In the genomic region with DNA sequence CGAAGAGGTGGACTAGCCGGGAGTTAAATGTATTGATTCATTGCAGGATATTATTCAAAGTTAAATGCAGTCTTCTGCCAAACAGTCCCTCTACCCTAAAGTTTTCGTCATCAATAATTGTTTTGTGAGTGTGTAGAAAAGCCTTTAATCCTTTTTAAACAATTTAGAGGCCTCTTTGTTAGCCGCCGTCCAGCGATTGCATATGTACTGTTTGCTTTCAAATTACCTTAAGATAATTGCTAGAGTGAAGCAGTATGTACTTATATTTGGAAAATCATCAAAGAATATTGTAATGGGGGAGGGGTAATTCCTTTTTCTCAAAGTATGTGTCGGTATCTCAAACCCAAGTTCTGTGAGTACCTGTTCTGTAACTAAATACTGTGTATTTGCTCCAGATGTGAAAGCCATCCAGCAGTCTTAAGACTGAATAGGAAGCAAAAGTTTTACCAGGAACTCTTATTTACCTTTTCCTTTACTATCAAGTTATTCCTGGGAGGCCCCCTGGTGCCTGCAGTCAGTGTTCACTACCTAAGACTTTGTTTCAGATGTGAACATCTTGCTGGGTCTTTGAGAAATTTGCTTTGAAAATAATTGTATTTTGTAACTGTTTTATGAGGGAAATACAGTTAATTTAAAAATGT, we compare ENCODE assay signal across 8 cellular contexts. TPM values are rescaled to one million over a fixed set of nuclear protein-coding genes. Genes with fewer than 3 reads are reported as not detected.
DNase-seq lines count a peak whose midpoint lies in the region; ATAC-seq and TF ChIP-seq lines count a peak whose summit lies in the region.

No MANE protein-coding gene starts in this region.

- peaks cover 0 to 3% (median 0%) of the 10 kb centered on the region in 11 donors for H3K9me3 Mint-ChIP-seq in naive thymus-derived CD4-positive, alpha-beta T cell

- peaks cover 0 to 3% (median 0%) of the 10 kb centered on the region in 9 donors for H3K36me3 ChIP-seq in heart left ventricle
- peaks cover 0 to 1% (median 0%) of the 10 kb centered on the region in 3 donors for H3K36me3 ChIP-seq in esophagus squamous epithelium
- H3K36me3 ChIP-seq in naive thymus-derived CD4-positive, alpha-beta T cell (ENCODE audit: control insufficient read depth in 2 of 3, insufficient read depth in 3 of 3, low read length in 3 of 3) = peaks cover 0 to 9% (median 0%) of the 10 kb centered on the region in 3 experiments
- H3K36me3 ChIP-seq in thyroid gland = no peaks in the 10 kb centered on the region

- no peaks in the 10 kb centered on the region for H3K27me3 Mint-ChIP-seq in naive thymus-derived CD4-positive, alpha-beta T cell

- H3K27ac Mint-ChIP-seq in naive thymus-derived CD4-positive, alpha-beta T cell = peak overlapping the region; percentile 93 to 99 (median 97)

- peak in 4 of 5 donors; percentile 37 to 68 (median 60) for DNase-seq in heart left ventricle
- no peak for DNase-seq in Right ventricle myocardium superior
- peak; percentile 24 for DNase-seq in NCI-H446 treated with DMSO at 0.1 percent for 48 hours (lab: John Stamatoyannopoulos, UW)
- DNase-seq in activated T-cell treated with anti-CD3 and anti-CD28 coated beads for 1 hour (ENCODE audit: low read depth) = peak; percentile 48
- no peak for DNase-seq in esophagus squamous epithelium (lab: John Stamatoyannopoulos, UW)
- DNase-seq in naive thymus-derived CD4-positive, alpha-beta T cell = peak in 8 of 9 donors; percentile 34 to 56 (median 46)
- peak; percentile 70 to 82 for DNase-seq in thyroid gland
- DNase-seq in SKM-1 (lab: John Stamatoyannopoulos, UW; ENCODE audit: unreplicated experiment) = no peak

- 1 to 2% (median 1%) methylated on average over 7 of the region's 7 CpGs for WGBS in heart left ventricle, 4 donors
- WGBS in esophagus squamous epithelium, 2 donors = 0% methylated on average over 7 of the region's 7 CpGs
- 0 to 2% methylated on average over 7 of the region's 7 CpGs for WGBS in thyroid gland, 2 donors

- intact Hi-C loops in heart left ventricle (cut with DNase I) (loop anchor here in 9 of 10 donors (1.0 to 10.0 kb wide), 13 partner anchors 66 to 188 kb away; no protein-coding TSS in a partner anchor), Right ventricle myocardium superior (cut with DNase I) (loop anchor here (5.0 to 10.0 kb wide), 3 partner anchors 71 to 161 kb away; no protein-coding TSS in a partner anchor), esophagus squamous epithelium (cut with DNase I) (loop anchor here (10.0 kb wide), 1 partner anchor 88 kb away; no protein-coding TSS in a partner anchor), thyroid gland (cut with DNase I) (no loop called here)
- intact Hi-C loops in naive thymus-derived CD4-positive, alpha-beta T cell (cut with micrococcal nuclease) = loop anchor here (1.0 to 10.0 kb wide), 11 partner anchors 20 to 1681 kb away; a partner anchor contains a TSS

- no peaks in the 10 kb centered on the region for H3K27me3 ChIP-seq in heart left ventricle
- H3K27me3 ChIP-seq in esophagus squamous epithelium = no peaks in the 10 kb centered on the region
- H3K27me3 ChIP-seq in naive thymus-derived CD4-positive, alpha-beta T cell (ENCODE audit: control insufficient read depth in 2 of 2, insufficient read depth in 2 of 2, low read length in 2 of 2) = no peaks in the 10 kb centered on the region
- no peaks in the 10 kb centered on the region for H3K27me3 ChIP-seq in thyroid gland

- H3K4me3 ChIP-seq in heart left ventricle (peak overlapping the region; percentile 90 to 100 (median 94)), esophagus squamous epithelium (peak overlapping the region; percentile 77 to 97 (median 96)), thyroid gland (replicated peaks in 1 of 3) (peak overlapping the region; percentile 74 to 98 (median 90))
- peak overlapping the region; percentile 92 for H3K4me3 ChIP-seq in naive thymus-derived CD4-positive, alpha-beta T cell (ENCODE audit: low read length)

- POLR2A ChIA-PET in naive thymus-derived CD4-positive, alpha-beta T cell (lab: Charles Lee) = interaction anchor here (1.0 to 8.0 kb wide), 3 partner anchors 136 to 187 kb away, joined by 4 to 86 read pairs (median 34); no protein-coding TSS in a partner anchor

- H3K4me3 Mint-ChIP-seq in naive thymus-derived CD4-positive, alpha-beta T cell = peak overlapping the region; percentile 93 to 100 (median 96)

- peaks cover 0 to 11% (median 4%) of the 10 kb centered on the region in 5 donors for H3K36me3 Mint-ChIP-seq in naive thymus-derived CD4-positive, alpha-beta T cell

- TF ChIP-seq POLR2A in heart left ventricle (IDR thresholded peaks at IDR 0.05) (no peak), esophagus squamous epithelium (IDR thresholded peaks at IDR 0.05) (peak in 3 of 4 donors; percentile 41 to 50 (median 47)), thyroid gland (IDR thresholded peaks at IDR 0.05) (peak in 1 of 2 donors; percentile 46)

- H3K4me1 ChIP-seq in heart left ventricle (peaks cover 10 to 67% (median 53%) of the 10 kb centered on the region in 12 donors), esophagus squamous epithelium (peaks cover 14 to 65% (median 35%) of the 10 kb centered on the region in 3 donors), thyroid gland (peaks cover 40 to 49% of the 10 kb centered on the region in 2 donors)
- peaks cover 49 to 50% of the 10 kb centered on the region in 2 donors for H3K4me1 ChIP-seq in naive thymus-derived CD4-positive, alpha-beta T cell (ENCODE audit: control insufficient read depth in 2 of 2, insufficient read depth in 2 of 2, low read length in 2 of 2)

- peaks cover 45 to 73% (median 70%) of the 10 kb centered on the region in 7 donors for H3K4me1 Mint-ChIP-seq in naive thymus-derived CD4-positive, alpha-beta T cell

- peak; percentile 23 to 77 (median 61) for TF ChIP-seq CTCF in heart left ventricle (IDR thresholded peaks at IDR 0.05)
- TF ChIP-seq CTCF in esophagus squamous epithelium (IDR thresholded peaks at IDR 0.05) = peak; percentile 32 to 81 (median 65)
- peak; percentile 30 to 90 (median 68) for TF ChIP-seq CTCF in thyroid gland (IDR thresholded peaks at IDR 0.05)

- peak overlapping the region; percentile 98 to 100 (median 100) for H3K27ac ChIP-seq in heart left ventricle
- peak overlapping the region; percentile 98 to 100 (median 100) for H3K27ac ChIP-seq in esophagus squamous epithelium
- peak overlapping the region; percentile 99 for H3K27ac ChIP-seq in naive thymus-derived CD4-positive, alpha-beta T cell (ENCODE audit: low read depth, low read length)
- peak overlapping the region; percentile 100 for H3K27ac ChIP-seq in thyroid gland

- H3K9me3 ChIP-seq in heart left ventricle (no peaks in the 10 kb centered on the region), esophagus squamous epithelium (no peaks in the 10 kb centered on the region), thyroid gland (no peaks in the 10 kb centered on the region)
- H3K9me3 ChIP-seq in naive thymus-derived CD4-positive, alpha-beta T cell (ENCODE audit: control insufficient read depth in 2 of 3, low read length in 3 of 3) = no peaks in the 10 kb centered on the region

- ATAC-seq in heart left ventricle = peak in 1 of 4 donors; percentile 36
- ATAC-seq in Right ventricle myocardium superior (ENCODE audit: poor library complexity) = no peak
- no peak for ATAC-seq in naive thymus-derived CD4-positive, alpha-beta T cell

- CTCF ChIA-PET in naive thymus-derived CD4-positive, alpha-beta T cell (lab: Charles Lee) = interaction anchor here (0.7 to 12.2 kb wide), 4 partner anchors 155 to 186 kb away, joined by 3 to 119 read pairs (median 4); no protein-coding TSS in a partner anchor

RNA-seq across cellular contexts. Expression of a gene that starts 1.5 kb away (rescaled TPM):
- total RNA-seq in heart left ventricle (100 to 1,000 TPM; 204 to 496 (median 427) TPM), Right ventricle myocardium superior (429 TPM), esophagus squamous epithelium (100 to 1,000 TPM; 141 to 315 (median 195) TPM), thyroid gland (100 to 1,000 TPM; 142 to 229 (median 199) TPM)
- 100 to 1,000 TPM; 128 to 232 TPM for polyA plus RNA-seq in heart left ventricle
- 100 to 1,000 TPM; 202 to 223 (median 210) TPM for total RNA-seq in naive thymus-derived CD4-positive, alpha-beta T cell
- 100 to 1,000 TPM in 1 of 2 donors, 10 to 100 TPM in 1; 73.5 to 100 TPM for polyA plus RNA-seq in naive thymus-derived CD4-positive, alpha-beta T cell

RNA-seq across cellular contexts. Expression of a gene that starts 57.5 kb away (rescaled TPM):
- under 1 TPM in 4 of 9 donors, not detected in 5; 0.17 to 0.50 (median 0.41) TPM for total RNA-seq in heart left ventricle
- polyA plus RNA-seq in heart left ventricle = under 1 TPM; 0.06 to 0.11 TPM
- total RNA-seq in Right ventricle myocardium superior = 0.24 TPM
- total RNA-seq in esophagus squamous epithelium = 1 to 10 TPM in 2 of 4 donors, under 1 TPM in 1, not detected in 1; 0.97 to 1.7 (median 1.4) TPM
- 1 to 10 TPM; 1.3 to 9.8 (median 4.6) TPM for total RNA-seq in naive thymus-derived CD4-positive, alpha-beta T cell
- not detected for polyA plus RNA-seq in naive thymus-derived CD4-positive, alpha-beta T cell
- total RNA-seq in thyroid gland = 1 to 10 TPM in 3 of 4 donors, under 1 TPM in 1; 0.78 to 3.1 (median 1.8) TPM

Comparison
In these comparisons a context has a peak if more than half of its experiments do, and no peak if none do; other contexts are left out.
1. DNase-seq: peak in heart left ventricle (4 of 5), NCI-H446 treated with DMSO at 0.1 percent for 48 hours (single experiment), activated T-cell treated with anti-CD3 and anti-CD28 coated beads for 1 hour (single experiment), naive thymus-derived CD4-positive, alpha-beta T cell (8 of 9) and thyroid gland (2 of 2); none in Right ventricle myocardium superior (single experiment), esophagus squamous epithelium (single experiment) and SKM-1 (single experiment).
2. POLR2A ChIP-seq: peak in esophagus squamous epithelium (3 of 4); none in heart left ventricle (0 of 2).
3. Peak in every context shown above with its lines, with median percentiles within 50 percentile points of each other: H3K27ac ChIP-seq, H3K4me3 ChIP-seq and CTCF ChIP-seq.